16 cellular contexts compared by ENCODE assay signal in genomic region chr2:179677148-179677688, GRCh38.
A peak's percentile ranks its signal among the peaks of the same experiment; 100 is the strongest.
DNase-seq lines count a peak whose midpoint lies in the region; ATAC-seq and TF ChIP-seq lines count a peak whose summit lies in the region.
"Had no signal": no experiment of that assay in that cellular context is flagged by ENCODE, and none has a peak within 500 bp of the region (broad histone marks: within the 10 kb centered on the region; RNA-seq: fewer than 3 reads in every experiment).

No MANE protein-coding gene starts in this region.

- no peaks in the 10 kb centered on the region for H3K36me3 Mint-ChIP-seq in brain
- no peaks in the 10 kb centered on the region for H3K36me3 Mint-ChIP-seq in nephron (ENCODE audit: low read depth)
- no peaks in the 10 kb centered on the region for H3K36me3 Mint-ChIP-seq in GM23338 (ENCODE audit: low read depth)
- H3K36me3 Mint-ChIP-seq: activated naive CD8-positive, alpha-beta T cell treated with anti-CD3 and anti-CD28 coated beads for 36 hours; stimulated activated memory B cell treated with anti-CD40 and anti-IgM and Interleukin-4, amounts not matched to agents 10 μg/mL and 1 μg/mL and 100 μg/mL, for 72 hours had no signal

- ATAC-seq in HG03378 (IDR thresholded peaks at IDR 0.05; ENCODE audit: unreplicated experiment) (peak; percentile 42), HG03039 (IDR thresholded peaks at IDR 0.05; ENCODE audit: unreplicated experiment) (no peak), GM18867 (IDR thresholded peaks at IDR 0.05; ENCODE audit: unreplicated experiment) (no peak), GM23338 (no peak)
- ATAC-seq: activated CD8-positive, alpha-beta T cell treated with anti-CD3 and anti-CD28 coated beads, Interleukin-2, amount 10 ng/mL, durations not matched to agents 7 days and 5 days; stimulated activated memory B cell treated with anti-CD40 and anti-IgM and Interleukin-4, amounts not matched to agents 10 μg/mL and 1 μg/mL and 100 μg/mL, for 72 hours had no signal

- H3K9me3 Mint-ChIP-seq in brain = peaks cover 0 to 6% (median 0%) of the 10 kb centered on the region in 5 experiments
- H3K9me3 Mint-ChIP-seq in nephron = peaks cover 2% of the 10 kb centered on the region
- H3K9me3 Mint-ChIP-seq in GM23338 = no peaks in the 10 kb centered on the region
- H3K9me3 Mint-ChIP-seq: activated naive CD8-positive, alpha-beta T cell treated with anti-CD3 and anti-CD28 coated beads for 36 hours; CD4-positive, alpha-beta T cell; stimulated activated memory B cell treated with anti-CD40 and anti-IgM and Interleukin-4, amounts not matched to agents 10 μg/mL and 1 μg/mL and 100 μg/mL, for 72 hours had no signal

- no peaks in the 10 kb centered on the region for H4K20me1 ChIP-seq in GM23338 (replicated peaks; ENCODE audit: insufficient read depth)

- DNase-seq in EH (ENCODE audit: low read depth) (peak; percentile 86), NCI-H146 (lab: John Stamatoyannopoulos, UW) (no peak), GM23338 (ENCODE audit: low spot score) (no peak)
- DNase-seq: activated CD8-positive, alpha-beta T cell treated with anti-CD3 and anti-CD28 coated beads, Interleukin-2, amount 10 ng/mL, durations not matched to agents 7 days and 5 days; activated naive CD8-positive, alpha-beta T cell treated with anti-CD3 and anti-CD28 coated beads for 36 hours; CD4-positive, alpha-beta T cell; effector CD4-positive, alpha-beta T cell; KBM-7; NCI-H524 treated with DMSO at 0.1 percent for 48 hours; T-helper 1 cell had no signal

- H3K4me1 Mint-ChIP-seq in brain = peaks cover 21% of the 10 kb centered on the region
- peaks cover 28% of the 10 kb centered on the region for H3K4me1 Mint-ChIP-seq in nephron
- H3K4me1 Mint-ChIP-seq in GM23338 = no peaks in the 10 kb centered on the region; the same call in 2 of the 3 replicates
- H3K4me1 Mint-ChIP-seq: activated naive CD8-positive, alpha-beta T cell treated with anti-CD3 and anti-CD28 coated beads for 36 hours; stimulated activated memory B cell treated with anti-CD40 and anti-IgM and Interleukin-4, amounts not matched to agents 10 μg/mL and 1 μg/mL and 100 μg/mL, for 72 hours had no signal

- H3K4me3 Mint-ChIP-seq in brain (no peak overlapping the region), nephron (peak overlapping the region in 1 of 3 experiments; percentile 0), GM23338 (no peak overlapping the region)
- H3K4me3 Mint-ChIP-seq: activated CD8-positive, alpha-beta T cell treated with anti-CD3 and anti-CD28 coated beads, Interleukin-2, amount 10 ng/mL, durations not matched to agents 7 days and 5 days; activated naive CD8-positive, alpha-beta T cell treated with anti-CD3 and anti-CD28 coated beads for 36 hours; CD4-positive, alpha-beta T cell; stimulated activated memory B cell treated with anti-CD40 and anti-IgM and Interleukin-4, amounts not matched to agents 10 μg/mL and 1 μg/mL and 100 μg/mL, for 72 hours had no signal

- no peaks in the 10 kb centered on the region for H3F3A ChIP-seq in GM23338 (replicated peaks; ENCODE audit: low read depth)

- H3K27me3 Mint-ChIP-seq in brain = peaks cover 4% of the 10 kb centered on the region
- H3K27me3 Mint-ChIP-seq in nephron (ENCODE audit: low read depth) = no peaks in the 10 kb centered on the region
- H3K27me3 Mint-ChIP-seq in GM23338 (ENCODE audit: insufficient read depth, low read depth, poor library complexity) = no peaks in the 10 kb centered on the region
- H3K27me3 Mint-ChIP-seq: activated naive CD8-positive, alpha-beta T cell treated with anti-CD3 and anti-CD28 coated beads for 36 hours; stimulated activated memory B cell treated with anti-CD40 and anti-IgM and Interleukin-4, amounts not matched to agents 10 μg/mL and 1 μg/mL and 100 μg/mL, for 72 hours had no signal

- no peaks in the 10 kb centered on the region for H3K9me2 ChIP-seq in GM23338 (ENCODE audit: insufficient read depth)

- H3K27me3 ChIP-seq in GM23338 (ENCODE audit: insufficient read depth) = no peaks in the 10 kb centered on the region

- peak overlapping the region in 3 of 5 experiments; percentile 6 to 90 (median 52) for H3K27ac Mint-ChIP-seq in brain
- peak overlapping the region; percentile 68 to 85 (median 82) for H3K27ac Mint-ChIP-seq in nephron
- no peak overlapping the region for H3K27ac Mint-ChIP-seq in GM23338
- H3K27ac Mint-ChIP-seq: activated CD8-positive, alpha-beta T cell treated with anti-CD3 and anti-CD28 coated beads, Interleukin-2, amount 10 ng/mL, durations not matched to agents 7 days and 5 days; activated naive CD8-positive, alpha-beta T cell treated with anti-CD3 and anti-CD28 coated beads for 36 hours; CD4-positive, alpha-beta T cell; stimulated activated memory B cell treated with anti-CD40 and anti-IgM and Interleukin-4, amounts not matched to agents 10 μg/mL and 1 μg/mL and 100 μg/mL, for 72 hours had no signal

- H3K79me2 ChIP-seq in GM23338 (replicated peaks; ENCODE audit: insufficient read depth) = no peaks in the 10 kb centered on the region

- no peak overlapping the region for H2AFZ ChIP-seq in GM23338

- TF ChIP-seq CTCF in brain (conservative IDR thresholded peaks at IDR 0.05) = no peak
- no peak for TF ChIP-seq CTCF in nephron (IDR thresholded peaks at IDR 0.05; ENCODE audit: unreplicated experiment in 3 of 3)
- no peak for TF ChIP-seq CTCF in GM23338 (conservative IDR thresholded peaks at IDR 0.05; ENCODE audit: low read depth in 2 of 2)

- H3K27ac ChIP-seq in GM23338 (ENCODE audit: low read depth) = no peak overlapping the region

- no peaks in the 10 kb centered on the region for H3K36me3 ChIP-seq in GM23338 (ENCODE audit: insufficient read depth)

- no peak overlapping the region for H3K4me3 ChIP-seq in GM23338

- H3K4me1 ChIP-seq in GM23338 (ENCODE audit: insufficient read depth) = no peaks in the 10 kb centered on the region

- H3K4me2 ChIP-seq in GM23338 = no peak overlapping the region

TF ChIP-seq in GM23338, 12 proteins besides CTCF, POLR2A, EP300 and RAD21 (continues in another document):
- no peak for TF ChIP-seq STAT1 (IDR thresholded peaks at IDR 0.05; ENCODE audit: unreplicated experiment)
- no peak for TF ChIP-seq NANOG (IDR thresholded peaks at IDR 0.05; ENCODE audit: borderline replicate concordance)
- no peak for TF ChIP-seq ETS1 (IDR thresholded peaks at IDR 0.05)
- no peak for TF ChIP-seq REST (IDR thresholded peaks at IDR 0.05; ENCODE audit: unreplicated experiment)
- TF ChIP-seq EZH2phosphoT487 (IDR thresholded peaks at IDR 0.05; ENCODE audit: unreplicated experiment) = no peak
- TF ChIP-seq CREB1 (CRISPR knock-in tag; IDR thresholded peaks at IDR 0.05; ENCODE audit: low read depth) = no peak
